1 cellular context compared by ENCODE assay signal in the genomic region with DNA sequence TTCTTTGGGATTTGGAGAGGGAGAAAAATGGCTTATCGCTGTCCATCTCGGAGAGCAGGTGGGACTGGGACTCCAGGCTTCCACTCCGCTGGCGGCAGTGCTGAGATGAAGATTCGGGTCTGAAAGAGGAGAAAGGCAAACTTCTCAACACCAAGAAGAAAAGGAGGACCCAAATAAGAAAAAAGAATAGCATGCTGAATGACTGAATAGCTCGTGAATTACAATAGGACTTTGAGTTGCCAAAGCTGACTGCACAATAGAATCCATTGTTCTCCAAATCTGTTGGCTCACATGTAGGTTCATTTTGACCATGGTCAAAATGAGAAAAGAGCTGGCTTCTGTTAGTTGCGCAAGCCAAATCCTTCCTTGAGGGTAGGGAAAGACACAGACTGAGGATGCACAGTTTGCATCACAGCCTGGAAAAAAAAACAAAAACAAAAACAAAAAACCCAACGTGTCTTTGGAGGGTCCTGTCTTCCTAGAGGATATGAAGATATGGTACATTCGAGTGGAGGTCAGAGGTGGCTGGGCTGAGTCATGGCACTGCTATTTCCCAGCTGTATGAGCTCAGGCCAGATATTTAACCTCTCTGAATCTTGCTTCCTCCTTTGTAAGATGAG.
TF ChIP-seq lines count a peak whose summit lies in the region.

No MANE protein-coding gene starts in this region.

TF ChIP-seq in GM23338, 12 proteins besides CTCF, POLR2A, EP300 and RAD21 (continued from another document):
- TF ChIP-seq ZNF462 (CRISPR knock-in tag; IDR thresholded peaks at IDR 0.05): peak; percentile 93
